ENCODE assay signal across 15 cellular contexts in the genomic region with DNA sequence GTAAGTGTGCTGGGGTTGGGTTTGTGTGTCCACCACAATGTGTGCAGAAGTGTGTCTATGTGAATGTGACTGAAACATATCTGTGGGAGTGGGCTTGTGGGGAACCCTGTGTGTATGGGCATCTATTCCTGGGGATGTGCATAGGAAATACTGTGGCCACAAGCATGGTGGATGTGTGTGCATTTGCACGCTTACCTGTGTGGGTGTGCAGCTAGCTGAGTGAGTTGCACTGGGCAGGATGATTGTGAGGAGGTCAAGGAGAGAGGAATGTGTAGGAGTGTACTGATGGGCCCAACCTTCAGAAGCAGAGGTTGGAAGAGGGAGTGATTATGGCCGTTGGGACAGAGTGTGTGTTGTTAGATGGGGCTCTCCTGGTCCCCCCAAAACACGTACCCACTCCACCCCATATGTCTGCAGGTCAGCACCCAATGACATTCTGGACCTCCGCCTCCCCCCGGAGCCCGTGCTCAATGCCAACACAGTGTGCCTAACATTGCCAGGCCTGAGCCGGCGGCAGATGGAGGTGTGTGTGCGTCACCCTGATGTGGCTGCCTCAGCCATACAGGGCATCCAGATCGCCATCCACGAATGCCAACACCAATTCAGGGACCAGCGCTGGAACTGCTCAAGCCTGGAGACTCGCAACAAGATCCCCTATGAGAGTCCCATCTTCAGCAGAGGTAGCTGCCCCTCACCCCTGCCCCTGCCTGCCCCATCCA. TPM values are rescaled to one million over a fixed set of nuclear protein-coding genes. Genes with fewer than 3 reads are reported as not detected.
DNase-seq lines count a peak whose midpoint lies in the region; ATAC-seq and TF ChIP-seq lines count a peak whose summit lies in the region.
"Had no signal": no experiment of that assay in that cellular context is flagged by ENCODE, and none has a peak within 500 bp of the region (broad histone marks: within the 10 kb centered on the region; RNA-seq: fewer than 3 reads in every experiment).

No MANE protein-coding gene starts in this region.

- H3K4me3 Mint-ChIP-seq in activated CD4-positive, alpha-beta memory T cell treated with anti-CD3 and anti-CD28 coated beads for 36 hours = peak overlapping the region; percentile 74
- H3K4me3 Mint-ChIP-seq in activated CD4-positive, alpha-beta memory T cell treated with anti-CD3 and anti-CD28 coated beads, Interleukin-2, amount 10 ng/mL, durations not matched to agents 7 days and 5 days = no peak overlapping the region

- peak overlapping the region; percentile 30 to 55 for H3K4me3 ChIP-seq in duodenal mucosa (ENCODE audit: low read depth in 1 of 2, low read length in 2 of 2)
- peak overlapping the region in 4 of 7 experiments; percentile 45 to 51 (median 46) for H3K4me3 ChIP-seq in skin epidermis
- H3K4me3 ChIP-seq in gastrocnemius medialis = no peak overlapping the region
- no peak overlapping the region for H3K4me3 ChIP-seq in SJCRH30
- H3K4me3 ChIP-seq: A549, pancreas had no signal

- no peaks in the 10 kb centered on the region for H3K36me3 ChIP-seq in duodenal mucosa (ENCODE audit: control insufficient read depth in 1 of 2, insufficient read depth in 2 of 2, low read length in 2 of 2)
- H3K36me3 ChIP-seq in gastrocnemius medialis = no peaks in the 10 kb centered on the region
- no peaks in the 10 kb centered on the region for H3K36me3 ChIP-seq in SJCRH30
- H3K36me3 ChIP-seq: pancreas, suprapubic skin had no signal

- H3K4me1 Mint-ChIP-seq in activated CD4-positive, alpha-beta memory T cell treated with anti-CD3 and anti-CD28 coated beads for 36 hours (ENCODE audit: low read depth) = peaks cover 55% of the 10 kb centered on the region
- peaks cover 21% of the 10 kb centered on the region for H3K4me1 Mint-ChIP-seq in activated CD4-positive, alpha-beta memory T cell treated with anti-CD3 and anti-CD28 coated beads, Interleukin-2, amount 10 ng/mL, durations not matched to agents 7 days and 5 days

- intact Hi-C loops in activated CD4-positive, alpha-beta memory T cell treated with anti-CD3 and anti-CD28 coated beads for 36 hours (cut with micrococcal nuclease) = no loop called here
- intact Hi-C loops in gastrocnemius medialis (cut with DNase I; ENCODE audit: low total_unique reads) = no loop called here

- H3K9me3 Mint-ChIP-seq in activated CD4-positive, alpha-beta memory T cell treated with anti-CD3 and anti-CD28 coated beads for 36 hours = no peaks in the 10 kb centered on the region
- H3K9me3 Mint-ChIP-seq in activated CD4-positive, alpha-beta memory T cell treated with anti-CD3 and anti-CD28 coated beads, Interleukin-2, amount 10 ng/mL, durations not matched to agents 7 days and 5 days = no peaks in the 10 kb centered on the region

- H3K27me3 ChIP-seq in duodenal mucosa (ENCODE audit: control insufficient read depth in 1 of 2, insufficient read depth in 2 of 2, low read length in 2 of 2) (peaks cover 60 to 66% of the 10 kb centered on the region in 2 donors), gastrocnemius medialis (peaks cover 45 to 64% (median 46%) of the 10 kb centered on the region in 3 donors), SJCRH30 (0 out of 2 replicates have a peak, but pooled peaks cover 4% of the 10 kb centered on the region)

- H3K27ac Mint-ChIP-seq in activated CD4-positive, alpha-beta memory T cell treated with anti-CD3 and anti-CD28 coated beads for 36 hours = no peak overlapping the region
- H3K27ac Mint-ChIP-seq in activated CD4-positive, alpha-beta memory T cell treated with anti-CD3 and anti-CD28 coated beads, Interleukin-2, amount 10 ng/mL, durations not matched to agents 7 days and 5 days = no peak overlapping the region

- POLR2A ChIA-PET in activated CD4-positive, alpha-beta memory T cell treated with anti-CD3 and anti-CD28 coated beads for 36 hours (lab: Charles Lee) = interaction anchor here (14.2 kb wide), 1 partner anchor 13 kb away, joined by 215 read pairs; no protein-coding TSS in a partner anchor
- POLR2A ChIA-PET in activated CD4-positive, alpha-beta memory T cell treated with anti-CD3 and anti-CD28 coated beads, Interleukin-2, amount 10 ng/mL, durations not matched to agents 7 days and 5 days (lab: Charles Lee) = interaction anchor here (1.0 to 11.3 kb wide), 2 partner anchors 13 to 29 kb away, joined by 3 to 101 read pairs; no protein-coding TSS in a partner anchor
- POLR2A ChIA-PET in GM10248 (lab: Yijun Ruan, JAX) = interaction anchor here (2.8 kb wide), 1 partner anchor 15 kb away, joined by 16 read pairs; no protein-coding TSS in a partner anchor

- in situ Hi-C loops in gastrocnemius medialis (cut with MboI; ENCODE audit: low sequenced_read_pairs in 4 of 4) = no loop called here

- H3K36me3 Mint-ChIP-seq in activated CD4-positive, alpha-beta memory T cell treated with anti-CD3 and anti-CD28 coated beads for 36 hours = no peaks in the 10 kb centered on the region
- no peaks in the 10 kb centered on the region for H3K36me3 Mint-ChIP-seq in activated CD4-positive, alpha-beta memory T cell treated with anti-CD3 and anti-CD28 coated beads, Interleukin-2, amount 10 ng/mL, durations not matched to agents 7 days and 5 days (ENCODE audit: low read depth)

- no peaks in the 10 kb centered on the region for H3K9me3 ChIP-seq in duodenal mucosa (ENCODE audit: control insufficient read depth in 1 of 2, low read length in 2 of 2)
- H3K9me3 ChIP-seq in gastrocnemius medialis = no peaks in the 10 kb centered on the region
- H3K9me3 ChIP-seq in SJCRH30 (replicated peaks) = no peaks in the 10 kb centered on the region
- H3K9me3 ChIP-seq: A549, Caco-2, pancreas, suprapubic skin had no signal

- H3K27ac ChIP-seq in duodenal mucosa (ENCODE audit: low read depth, low read length) = no peak overlapping the region
- H3K27ac ChIP-seq in skin epidermis = peak overlapping the region in 8 of 21 experiments; percentile 68 to 94 (median 90)
- H3K27ac ChIP-seq in gastrocnemius medialis = no peak overlapping the region
- no peak overlapping the region for H3K27ac ChIP-seq in SJCRH30
- H3K27ac ChIP-seq: A549, pancreas, suprapubic skin had no signal

- peaks cover 4% of the 10 kb centered on the region for H3K27me3 Mint-ChIP-seq in activated CD4-positive, alpha-beta memory T cell treated with anti-CD3 and anti-CD28 coated beads for 36 hours
- peaks cover 61% of the 10 kb centered on the region for H3K27me3 Mint-ChIP-seq in activated CD4-positive, alpha-beta memory T cell treated with anti-CD3 and anti-CD28 coated beads, Interleukin-2, amount 10 ng/mL, durations not matched to agents 7 days and 5 days

- no peak for TF ChIP-seq CTCF in GM10248 (IDR thresholded peaks at IDR 0.05; ENCODE audit: control extremely low read depth, extremely low read depth, low read depth, missing control alignments)
- TF ChIP-seq CTCF in gastrocnemius medialis (IDR thresholded peaks at IDR 0.05 in 4 of 5, conservative IDR thresholded peaks at IDR 0.05 in 1 of 5) = no peak

- no peak overlapping the region for H3K9ac ChIP-seq in duodenal mucosa (ENCODE audit: low read depth in 1 of 2, low read length in 2 of 2)

- no peak for TF ChIP-seq POLR2A in gastrocnemius medialis (IDR thresholded peaks at IDR 0.05)

- CTCF ChIA-PET in activated CD4-positive, alpha-beta memory T cell treated with anti-CD3 and anti-CD28 coated beads for 36 hours (lab: Charles Lee) = interaction anchor here (1.1 to 22.6 kb wide), 4 partner anchors 13 to 114 kb away, joined by 3 to 1400 read pairs (median 6); no protein-coding TSS in a partner anchor
- CTCF ChIA-PET in activated CD4-positive, alpha-beta memory T cell treated with anti-CD3 and anti-CD28 coated beads, Interleukin-2, amount 10 ng/mL, durations not matched to agents 7 days and 5 days (lab: Charles Lee) = interaction anchor here (11.8 kb wide), 1 partner anchor 14 kb away, joined by 387 read pairs; no protein-coding TSS in a partner anchor
- CTCF ChIA-PET in GM10248 (lab: Yijun Ruan, JAX) = interaction anchor here (1.0 to 23.0 kb wide), 3 partner anchors 10 to 17 kb away, joined by 3 to 916 read pairs (median 3); no protein-coding TSS in a partner anchor

- no peak for DNase-seq in activated CD4-positive, alpha-beta memory T cell treated with anti-CD3 and anti-CD28 coated beads for 36 hours
- no peak for DNase-seq in activated CD4-positive, alpha-beta memory T cell treated with anti-CD3 and anti-CD28 coated beads, Interleukin-2, amount 10 ng/mL, durations not matched to agents 7 days and 5 days
- peak; percentile 18 to 62 for DNase-seq in NCI-H446 (lab: John Stamatoyannopoulos, UW)
- no peak for DNase-seq in GM10248 (ENCODE audit: extremely low spot score)
- DNase-seq in gastrocnemius medialis = no peak
- no peak for DNase-seq in SJCRH30
- DNase-seq: activated CD4-positive, CD25-positive, alpha-beta regulatory T cell; anterior cingulate cortex; pancreas had no signal

- H3K4me1 ChIP-seq in duodenal mucosa (ENCODE audit: control insufficient read depth in 1 of 2, insufficient read depth in 2 of 2, low read length in 2 of 2) = peaks cover 5 to 26% of the 10 kb centered on the region in 2 donors
- H3K4me1 ChIP-seq in gastrocnemius medialis = peaks cover 0 to 10% of the 10 kb centered on the region in 2 donors
- peaks cover 56% of the 10 kb centered on the region for H3K4me1 ChIP-seq in SJCRH30

- no peak for ATAC-seq in gastrocnemius medialis
- ATAC-seq: pancreas had no signal

RNA-seq across cellular contexts. Expression of gene WNT10A, which starts 1.3 kb away (rescaled TPM):
- total RNA-seq in activated CD4-positive, alpha-beta memory T cell treated with anti-CD3 and anti-CD28 coated beads for 36 hours = 1 to 10 TPM; 5.0 to 5.2 TPM
- total RNA-seq in activated CD4-positive, alpha-beta memory T cell treated with anti-CD3 and anti-CD28 coated beads, Interleukin-2, amount 10 ng/mL, durations not matched to agents 7 days and 5 days = 1 to 10 TPM in 1 of 2 experiments, under 1 TPM in 1; 0.70 to 1.4 TPM
- not detected for total RNA-seq in gastrocnemius medialis
- total RNA-seq in SJCRH30 (2014; rRNA removed; shearing (Covaris generic)) = 0.10 and 0.28 TPM in 2 replicates
- total RNA-seq: dermis microvascular lymphatic vessel endothelial cell had no signal

RNA-seq across cellular contexts. Expression of gene WNT6, which starts 22.3 kb away (rescaled TPM):
- total RNA-seq in activated CD4-positive, alpha-beta memory T cell treated with anti-CD3 and anti-CD28 coated beads for 36 hours = under 1 TPM; 0.31 to 0.40 TPM
- total RNA-seq in activated CD4-positive, alpha-beta memory T cell treated with anti-CD3 and anti-CD28 coated beads, Interleukin-2, amount 10 ng/mL, durations not matched to agents 7 days and 5 days = not detected
- total RNA-seq in gastrocnemius medialis = 1 to 10 TPM in 2 of 4 donors, under 1 TPM in 2; 0.36 to 3.9 (median 2.1) TPM
- total RNA-seq in SJCRH30 (2014; rRNA removed; shearing (Covaris generic)) = 0.08 and 0.10 TPM in 2 replicates
- total RNA-seq: dermis microvascular lymphatic vessel endothelial cell had no signal

RNA-seq across cellular contexts. Expression of gene PRKAG3, which starts 50.3 kb away (rescaled TPM):
- total RNA-seq in activated CD4-positive, alpha-beta memory T cell treated with anti-CD3 and anti-CD28 coated beads for 36 hours = not detected
- not detected for total RNA-seq in activated CD4-positive, alpha-beta memory T cell treated with anti-CD3 and anti-CD28 coated beads, Interleukin-2, amount 10 ng/mL, durations not matched to agents 7 days and 5 days
- 10 to 100 TPM in 3 of 4 donors, 1 to 10 TPM in 1; 8.3 to 65.4 (median 44.3) TPM for total RNA-seq in gastrocnemius medialis
- total RNA-seq in SJCRH30 (2014; rRNA removed; shearing (Covaris generic)) = 0.13 and 0.16 TPM in 2 replicates
- total RNA-seq: Caco-2, dermis microvascular lymphatic vessel endothelial cell, pancreas had no signal

Comparison
In these comparisons a context has a peak if more than half of its experiments do, and no peak if none do; other contexts are left out.
1. DNase-seq: peak in NCI-H446 (2 of 2); none in activated CD4-positive, alpha-beta memory T cell treated with anti-CD3 and anti-CD28 coated beads for 36 hours (single experiment), activated CD4-positive, alpha-beta memory T cell treated with anti-CD3 and anti-CD28 coated beads, Interleukin-2, amount 10 ng/mL, durations not matched to agents 7 days and 5 days (single experiment), GM10248 (single experiment), gastrocnemius medialis (0 of 2) and SJCRH30 (0 of 2).
2. H3K4me3 ChIP-seq: peak in duodenal mucosa (2 of 2) and skin epidermis (4 of 7); none in gastrocnemius medialis (0 of 4) and SJCRH30 (single experiment).